2 cellular contexts compared by ENCODE assay signal in the genomic region with DNA sequence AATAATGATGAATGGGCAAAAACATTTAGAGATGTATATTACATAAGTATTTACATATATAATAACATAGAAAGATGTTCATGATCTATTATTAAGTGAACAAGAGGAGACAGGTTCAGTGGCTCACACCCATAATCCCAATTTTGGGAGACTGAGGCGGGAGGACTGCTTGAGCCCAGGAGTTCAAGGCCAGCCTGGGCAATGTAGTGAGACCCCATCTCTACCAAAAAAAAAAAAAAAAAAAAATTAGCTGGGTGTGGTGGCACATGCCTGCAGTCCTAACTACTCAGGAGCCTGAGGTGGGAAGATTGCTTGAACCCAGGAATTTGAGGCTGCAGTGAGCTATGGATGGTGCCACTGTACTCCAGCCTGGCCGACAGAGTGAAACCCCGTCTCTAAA.
TF ChIP-seq lines count a peak whose summit lies in the region.

No MANE protein-coding gene starts in this region.

TF ChIP-seq in HEK293, 187 proteins besides CTCF, POLR2A, EP300 and RAD21:
- no peak for TF ChIP-seq OSR2 (tag by site-specific recombination; IDR thresholded peaks at IDR 0.05)
- peak; percentile 91 for TF ChIP-seq ZNF121 (tag by site-specific recombination; IDR thresholded peaks at IDR 0.05)

TF ChIP-seq in K562, 482 proteins besides CTCF, POLR2A, EP300 and RAD21:
- TF ChIP-seq ZNF316 (IDR thresholded peaks at IDR 0.05) (peak; percentile 36; the same call in 1 of the 2 replicates), ZNF121 (CRISPR knock-in tag; conservative IDR thresholded peaks at IDR 0.05) (peak; percentile 47; the same call in 1 of the 2 replicates)
- TF ChIP-seq, protein P1, sequence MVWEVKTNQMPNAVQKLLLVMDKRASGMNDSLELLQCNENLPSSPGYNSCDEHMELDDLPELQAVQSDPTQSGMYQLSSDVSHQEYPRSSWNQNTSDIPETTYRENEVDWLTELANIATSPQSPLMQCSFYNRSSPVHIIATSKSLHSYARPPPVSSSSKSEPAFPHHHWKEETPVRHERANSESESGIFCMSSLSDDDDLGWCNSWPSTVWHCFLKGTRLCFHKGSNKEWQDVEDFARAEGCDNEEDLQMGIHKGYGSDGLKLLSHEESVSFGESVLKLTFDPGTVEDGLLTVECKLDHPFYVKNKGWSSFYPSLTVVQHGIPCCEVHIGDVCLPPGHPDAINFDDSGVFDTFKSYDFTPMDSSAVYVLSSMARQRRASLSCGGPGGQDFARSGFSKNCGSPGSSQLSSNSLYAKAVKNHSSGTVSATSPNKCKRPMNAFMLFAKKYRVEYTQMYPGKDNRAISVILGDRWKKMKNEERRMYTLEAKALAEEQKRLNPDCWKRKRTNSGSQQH (CRISPR knock-in tag; IDR thresholded peaks at IDR 0.05) = no peak
